ENCODE assay signal across 1 cellular context in the genomic region with DNA sequence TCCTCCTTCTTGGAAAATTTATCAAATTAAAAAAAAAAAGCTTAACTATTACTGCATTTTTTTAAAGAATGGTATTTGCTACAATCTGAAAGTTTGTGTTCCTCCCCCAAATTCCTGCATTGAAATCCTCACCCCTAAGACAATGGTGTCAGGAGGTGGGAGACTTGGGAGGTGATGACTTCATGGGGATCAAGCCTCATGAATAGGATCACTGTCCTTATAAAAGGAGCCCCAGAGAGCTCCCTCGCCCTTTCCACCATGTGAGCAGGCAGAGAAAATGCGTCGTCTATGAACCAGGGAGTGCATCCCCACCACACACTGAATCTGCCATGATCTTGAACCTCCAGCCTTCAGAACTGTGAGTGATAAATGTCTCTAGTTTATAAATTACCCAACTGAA.
TF ChIP-seq lines count a peak whose summit lies in the region.

No MANE protein-coding gene starts in this region.

TF ChIP-seq in H1, 55 proteins besides CTCF, POLR2A, EP300 and RAD21:
- TF ChIP-seq CEBPB (IDR thresholded peaks at IDR 0.05; ENCODE audit: low read depth, low read length) (no peak), BCL11A (IDR thresholded peaks at IDR 0.05; ENCODE audit: low read depth in 2 of 2, low read length in 2 of 2) (no peak), FOSL1 (IDR thresholded peaks at IDR 0.05; ENCODE audit: insufficient read depth, low read depth, low read length) (no peak), TBP (IDR thresholded peaks at IDR 0.05; ENCODE audit: low read depth, low read length) (peak; percentile 50; the same call in 1 of the 2 replicates), GTF2F1 (IDR thresholded peaks at IDR 0.05; ENCODE audit: borderline replicate concordance, low read depth, low read length) (0 out of 2 replicates have a peak, but pooled peaks have one; percentile 48), TEAD4 (IDR thresholded peaks at IDR 0.05; ENCODE audit: low read depth, low read length) (peak; percentile 56; the same call in 1 of the 2 replicates), POLR2AphosphoS5 (IDR thresholded peaks at IDR 0.05; ENCODE audit: low read depth, low read length) (peak; percentile 35; the same call in 1 of the 2 replicates), E2F6 (IDR thresholded peaks at IDR 0.05) (peak; percentile 78), MAX (IDR thresholded peaks at IDR 0.05) (peak; percentile 84)
